In genomic region chr1:45510036-45510971, GRCh38 we compare ENCODE assay signal across 17 cellular contexts. TPM values are rescaled to one million over a fixed set of nuclear protein-coding genes. Genes with fewer than 3 reads are reported as not detected.
DNase-seq lines count a peak whose midpoint lies in the region; ATAC-seq and FAIRE-seq lines count a peak whose summit lies in the region.
"Had no signal": no experiment of that assay in that cellular context is flagged by ENCODE, and none has a peak within 500 bp of the region (broad histone marks: within the 10 kb centered on the region; RNA-seq: fewer than 3 reads in every experiment).

No MANE protein-coding gene starts in this region.

- no peaks in the 10 kb centered on the region for H3K9me3 ChIP-seq in small intestine (ENCODE audit: control insufficient read depth, low read depth)

- H3K27me3 Mint-ChIP-seq in activated T-helper 2 cell treated with anti-CD3 and anti-CD28 coated beads, Interferon-gamma antibody, Interleukin-2, Interleukin-4, amounts not matched to agents 10 μg/mL and 5 μg/mL and 100 μg/mL, durations not matched to agents 14 hours and 24 hours and 36 hours (ENCODE audit: low read depth), result no peaks in the 10 kb centered on the region
- H3K27me3 Mint-ChIP-seq in naive B cell, result no peaks in the 10 kb centered on the region

- H3K9me3 Mint-ChIP-seq in activated T-helper 2 cell treated with anti-CD3 and anti-CD28 coated beads, Interferon-gamma antibody, Interleukin-2, Interleukin-4, amounts not matched to agents 10 μg/mL and 5 μg/mL and 100 μg/mL, durations not matched to agents 14 hours and 24 hours and 36 hours, result no peaks in the 10 kb centered on the region
- H3K9me3 Mint-ChIP-seq in naive B cell, result no peaks in the 10 kb centered on the region

- peaks cover 6% of the 10 kb centered on the region for H3K4me1 Mint-ChIP-seq in activated T-helper 2 cell treated with anti-CD3 and anti-CD28 coated beads, Interferon-gamma antibody, Interleukin-2, Interleukin-4, amounts not matched to agents 10 μg/mL and 5 μg/mL and 100 μg/mL, durations not matched to agents 14 hours and 24 hours and 36 hours (ENCODE audit: low read depth)
- H3K4me1 Mint-ChIP-seq in naive B cell, result peaks cover 0 to 5% (median 2%) of the 10 kb centered on the region in 3 donors

- FAIRE-seq in small intestine (lab: Jason Lieb, UNC), result no peak
- FAIRE-seq: endometrium, GM18507 had no signal

- 67 to 78% (median 76%) methylated on average over 9 of the region's 9 CpGs for WGBS in small intestine, 3 donors

- no peaks in the 10 kb centered on the region for H3K4me1 ChIP-seq in small intestine (ENCODE audit: control insufficient read depth in 2 of 2, insufficient read depth in 1 of 2, low read depth in 1 of 2, low read length in 1 of 2)

- intact Hi-C loops in activated T-helper 2 cell treated with anti-CD3 and anti-CD28 coated beads, Interferon-gamma antibody, Interleukin-2, Interleukin-4, amounts not matched to agents 10 μg/mL and 5 μg/mL and 100 μg/mL, durations not matched to agents 14 hours and 24 hours and 36 hours (cut with micrococcal nuclease), result no loop called here

- H3K4me3 ChIP-seq in small intestine (ENCODE audit: low read depth in 1 of 2, low read length in 2 of 2), result no peak overlapping the region
- H3K4me3 ChIP-seq: skin epidermis had no signal

- peak; percentile 26 for DNase-seq in SIG-M5 treated with dmso at 0.1 percent for 504 hours (lab: John Stamatoyannopoulos, UW; ENCODE audit: unreplicated experiment)
- no peak for DNase-seq in SIG-M5 (lab: John Stamatoyannopoulos, UW)
- no peak for DNase-seq in activated T-helper 2 cell treated with anti-CD3 and anti-CD28 coated beads, Interferon-gamma antibody, Interleukin-2, Interleukin-4, amounts not matched to agents 10 μg/mL and 5 μg/mL and 100 μg/mL, durations not matched to agents 14 hours and 24 hours and 36 hours (ENCODE audit: low spot score)
- DNase-seq in naive B cell, result no peak
- DNase-seq in small intestine, result no peak
- DNase-seq: activated CD4-positive, alpha-beta T cell treated with anti-CD3 and anti-CD28 coated beads for 48 hours; DMS153; left cardiac atrium; NCI-H1417 treated with DMSO at 0.1 percent for 48 hours; trophoblast cell had no signal

- H3K36me3 Mint-ChIP-seq in activated T-helper 2 cell treated with anti-CD3 and anti-CD28 coated beads, Interferon-gamma antibody, Interleukin-2, Interleukin-4, amounts not matched to agents 10 μg/mL and 5 μg/mL and 100 μg/mL, durations not matched to agents 14 hours and 24 hours and 36 hours (ENCODE audit: low read depth), result peaks cover 67% of the 10 kb centered on the region
- peaks cover 6 to 22% of the 10 kb centered on the region in 2 donors for H3K36me3 Mint-ChIP-seq in naive B cell

- H3K27ac Mint-ChIP-seq in activated T-helper 2 cell treated with anti-CD3 and anti-CD28 coated beads, Interferon-gamma antibody, Interleukin-2, Interleukin-4, amounts not matched to agents 10 μg/mL and 5 μg/mL and 100 μg/mL, durations not matched to agents 14 hours and 24 hours and 36 hours, result peak overlapping the region; percentile 16
- H3K27ac Mint-ChIP-seq in naive B cell, result peak overlapping the region in 4 of 6 donors; percentile 7 to 83 (median 32)

- no peak overlapping the region for H3K4me3 Mint-ChIP-seq in activated T-helper 2 cell treated with anti-CD3 and anti-CD28 coated beads, Interferon-gamma antibody, Interleukin-2, Interleukin-4, amounts not matched to agents 10 μg/mL and 5 μg/mL and 100 μg/mL, durations not matched to agents 14 hours and 24 hours and 36 hours (ENCODE audit: low read depth)
- H3K4me3 Mint-ChIP-seq in naive B cell, result no peak overlapping the region

- H3K36me3 ChIP-seq in small intestine (ENCODE audit: control insufficient read depth in 2 of 2, insufficient read depth in 2 of 2, low read length in 2 of 2), result peaks cover 12 to 15% of the 10 kb centered on the region in 2 donors

- ATAC-seq in naive B cell (ENCODE audit: low read depth in 2 of 2), result no peak
- ATAC-seq in GM21737 (IDR thresholded peaks at IDR 0.05; ENCODE audit: unreplicated experiment), result no peak
- ATAC-seq: left cardiac atrium had no signal

- no peaks in the 10 kb centered on the region for H3K27me3 ChIP-seq in small intestine (ENCODE audit: control insufficient read depth in 2 of 2, insufficient read depth in 2 of 2, low read length in 2 of 2)

- no peak overlapping the region for H3K27ac ChIP-seq in small intestine (ENCODE audit: low read depth in 1 of 2, low read length in 1 of 2)
- H3K27ac ChIP-seq: C4-2B, HL-60, KMS-11, skin epidermis had no signal

RNA-seq across cellular contexts. Expression of gene MMACHC, which starts 10.2 kb away (rescaled TPM):
- 8.0 and 9.4 TPM in 2 replicates for total RNA-seq in activated T-helper 2 cell treated with anti-CD3 and anti-CD28 coated beads, Interferon-gamma antibody, Interleukin-2, Interleukin-4, amounts not matched to agents 10 μg/mL and 5 μg/mL and 100 μg/mL, durations not matched to agents 14 hours and 24 hours and 36 hours
- polyA plus RNA-seq in naive B cell (ENCODE audit: low read depth in 6 of 6), result 1 to 10 TPM in 1 of 6 donors, under 1 TPM in 4, not detected in 1; 0.20 to 1.5 (median 0.41) TPM
- 1 to 10 TPM; 1.3 to 8.8 (median 1.6) TPM for polyA plus RNA-seq in small intestine

RNA-seq across cellular contexts. Expression of gene CCDC163, which starts 10.4 kb away (rescaled TPM):
- total RNA-seq in activated T-helper 2 cell treated with anti-CD3 and anti-CD28 coated beads, Interferon-gamma antibody, Interleukin-2, Interleukin-4, amounts not matched to agents 10 μg/mL and 5 μg/mL and 100 μg/mL, durations not matched to agents 14 hours and 24 hours and 36 hours, result 3.5 and 4.0 TPM in 2 replicates
- 1 to 10 TPM; 1.6 to 6.8 (median 5.1) TPM for polyA plus RNA-seq in naive B cell (ENCODE audit: low read depth in 6 of 6)
- polyA plus RNA-seq in small intestine, result 1 to 10 TPM in 2 of 3 donors, under 1 TPM in 1; 0.67 to 4.8 (median 1.6) TPM

RNA-seq across cellular contexts. Expression of gene PRDX1, which starts 11.4 kb away (rescaled TPM):
- 703 and 712 TPM in 2 replicates for total RNA-seq in activated T-helper 2 cell treated with anti-CD3 and anti-CD28 coated beads, Interferon-gamma antibody, Interleukin-2, Interleukin-4, amounts not matched to agents 10 μg/mL and 5 μg/mL and 100 μg/mL, durations not matched to agents 14 hours and 24 hours and 36 hours
- polyA plus RNA-seq in naive B cell (ENCODE audit: low read depth in 6 of 6), result 100 to 1,000 TPM; 171 to 239 (median 203) TPM
- polyA plus RNA-seq in small intestine, result 1,000 to 10,000 TPM in 1 of 3 donors, 100 to 1,000 TPM in 2; 677 to 1,200 (median 884) TPM

RNA-seq across cellular contexts. Expression of gene TESK2, which starts 19.3 kb away (rescaled TPM):
- total RNA-seq in activated T-helper 2 cell treated with anti-CD3 and anti-CD28 coated beads, Interferon-gamma antibody, Interleukin-2, Interleukin-4, amounts not matched to agents 10 μg/mL and 5 μg/mL and 100 μg/mL, durations not matched to agents 14 hours and 24 hours and 36 hours, result 2.3 and 2.9 TPM in 2 replicates
- polyA plus RNA-seq in naive B cell (ENCODE audit: low read depth in 6 of 6) (10 to 100 TPM in 5 of 6 donors, 1 to 10 TPM in 1; 9.0 to 20.1 (median 12.9) TPM), small intestine (10 to 100 TPM in 2 of 3 donors, 1 to 10 TPM in 1; 5.5 to 22.1 (median 12.7) TPM)

RNA-seq across cellular contexts. Expression of gene AKR1A1, which starts 40.3 kb away (rescaled TPM):
- 191 and 210 TPM in 2 replicates for total RNA-seq in activated T-helper 2 cell treated with anti-CD3 and anti-CD28 coated beads, Interferon-gamma antibody, Interleukin-2, Interleukin-4, amounts not matched to agents 10 μg/mL and 5 μg/mL and 100 μg/mL, durations not matched to agents 14 hours and 24 hours and 36 hours
- 100 to 1,000 TPM; 123 to 249 (median 130) TPM for polyA plus RNA-seq in naive B cell (ENCODE audit: low read depth in 6 of 6)
- polyA plus RNA-seq in small intestine, result 100 to 1,000 TPM; 241 to 636 (median 364) TPM
